In the genomic region with DNA sequence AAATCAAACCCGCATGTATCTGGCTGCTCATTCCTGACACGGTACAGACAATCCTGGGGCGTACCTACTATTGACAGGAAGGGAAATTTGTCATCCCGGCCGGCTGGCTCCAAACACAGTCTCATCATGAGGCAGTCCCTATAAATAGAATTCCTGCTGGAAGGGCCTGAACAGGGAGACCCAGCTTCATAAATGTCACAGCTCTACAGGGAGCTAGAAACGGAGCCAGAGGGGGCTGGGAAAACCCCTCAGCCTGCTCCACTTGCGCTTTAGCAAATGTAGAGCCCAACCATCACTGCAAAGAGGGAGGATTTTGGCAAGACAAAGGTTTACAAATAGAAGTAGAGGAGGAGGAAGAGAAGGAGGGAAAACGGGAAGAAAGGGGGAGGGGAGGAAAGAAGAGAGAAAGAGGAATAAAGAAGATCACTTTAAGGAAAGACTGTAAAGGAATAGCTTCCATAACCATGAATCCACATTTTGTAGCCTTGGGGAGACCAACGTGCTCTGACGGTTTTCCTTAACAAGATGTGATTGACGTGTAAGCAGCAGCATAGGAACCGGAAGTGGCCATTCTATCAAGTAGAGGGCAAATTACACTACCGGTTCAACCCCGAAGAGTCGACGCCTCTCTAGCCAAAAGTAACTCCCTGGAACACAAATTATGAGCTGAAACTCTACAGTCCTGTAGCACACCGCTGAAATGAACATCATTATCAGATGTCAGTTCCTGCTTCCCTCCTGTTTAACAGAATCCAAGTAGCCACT, we compare ENCODE assay signal across 1 cellular context.
A peak's percentile ranks its signal among the peaks of the same experiment; 100 is the strongest.
TF ChIP-seq lines count a peak whose summit lies in the region.

No MANE protein-coding gene starts in this region.

TF ChIP-seq in HepG2, 621 proteins besides CTCF, POLR2A, EP300 and RAD21:
- TF ChIP-seq ZNF460 (CRISPR knock-in tag; IDR thresholded peaks at IDR 0.05; ENCODE audit: borderline replicate concordance) (no peak), ZSCAN22 (CRISPR knock-in tag; IDR thresholded peaks at IDR 0.05) (no peak), GABPA (IDR thresholded peaks at IDR 0.05; ENCODE audit: low read depth, low read length) (peak; percentile 27; the same call in 1 of the 2 replicates), GABPA (CRISPR knock-in tag; IDR thresholded peaks at IDR 0.05; ENCODE audit: low read depth) (peak; percentile 72), GABPB1 (CRISPR knock-in tag; IDR thresholded peaks at IDR 0.05) (peak; percentile 25; the same call in 1 of the 2 replicates), NR2C2 (CRISPR knock-in tag; IDR thresholded peaks at IDR 0.05; ENCODE audit: borderline replicate concordance) (peak; percentile 36; the same call in 1 of the 2 replicates)
